12 cellular contexts compared by ENCODE assay signal in the genomic region with DNA sequence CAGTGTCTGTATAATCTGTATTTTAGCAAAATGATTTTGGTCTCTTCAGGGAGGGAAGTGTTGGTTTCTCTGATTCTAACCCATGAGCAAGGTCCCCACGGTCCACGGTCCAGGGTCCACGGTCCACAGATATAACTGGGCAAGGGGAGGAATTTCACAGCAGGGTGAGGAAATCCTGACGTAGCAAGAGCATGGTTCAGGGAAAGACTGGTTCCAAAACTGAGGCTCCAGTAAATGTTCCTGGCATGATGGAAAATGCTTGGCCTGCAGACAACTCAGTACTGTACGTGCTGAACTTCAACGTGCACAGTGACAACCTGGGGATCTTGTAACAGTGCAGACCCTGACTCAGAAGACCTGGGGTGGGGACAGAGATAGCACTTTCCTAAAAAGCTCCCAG.
DNase-seq lines count a peak whose midpoint lies in the region; ATAC-seq and TF ChIP-seq lines count a peak whose summit lies in the region.
"Had no signal": no experiment of that assay in that cellular context is flagged by ENCODE, and none has a peak within 500 bp of the region (broad histone marks: within the 10 kb centered on the region; RNA-seq: fewer than 3 reads in every experiment).

No MANE protein-coding gene starts in this region.

- H3K36me3 ChIP-seq in left ventricle myocardium inferior, result no peaks in the 10 kb centered on the region
- no peaks in the 10 kb centered on the region for H3K36me3 ChIP-seq in smooth muscle cell (ENCODE audit: low read depth)
- no peaks in the 10 kb centered on the region for H3K36me3 ChIP-seq in left lung
- H3K36me3 ChIP-seq: BLaER1 treated with 17β-estradiol and CSF1 and Interleukin-3, amounts not matched to agents 10 nM and 100 nM had no signal

- H3K4me3 ChIP-seq in left ventricle myocardium inferior, result no peak overlapping the region
- no peak overlapping the region for H3K4me3 ChIP-seq in smooth muscle cell
- no peak overlapping the region for H3K4me3 ChIP-seq in left lung
- H3K4me3 ChIP-seq: BLaER1 treated with 17β-estradiol and CSF1 and Interleukin-3, amounts not matched to agents 10 nM and 100 nM had no signal

- H3K4me1 ChIP-seq in left ventricle myocardium inferior (peaks cover 6% of the 10 kb centered on the region), smooth muscle cell (ENCODE audit: low read depth) (no peaks in the 10 kb centered on the region), left lung (no peaks in the 10 kb centered on the region)
- H3K4me1 ChIP-seq: BLaER1 treated with 17β-estradiol and CSF1 and Interleukin-3, amounts not matched to agents 10 nM and 100 nM; Caco-2 had no signal

- H3K9me3 ChIP-seq in left ventricle myocardium inferior (replicated peaks) (no peaks in the 10 kb centered on the region), smooth muscle cell (replicated peaks; ENCODE audit: low read depth) (no peaks in the 10 kb centered on the region), left lung (peaks cover 0 to 2% of the 10 kb centered on the region in 2 donors)
- H3K9me3 ChIP-seq: BLaER1 treated with 17β-estradiol and CSF1 and Interleukin-3, amounts not matched to agents 10 nM and 100 nM; Caco-2 had no signal

- WGBS in smooth muscle cell (ENCODE audit: low lambda C conversion rate), result 68% methylated on average over 6 of the region's 6 CpGs

- peak overlapping the region; percentile 33 for H3K27ac ChIP-seq in left ventricle myocardium inferior (replicated peaks)
- H3K27ac ChIP-seq in smooth muscle cell (ENCODE audit: low read depth), result no peak overlapping the region
- no peak overlapping the region for H3K27ac ChIP-seq in left lung
- H3K27ac ChIP-seq: BLaER1 treated with 17β-estradiol and CSF1 and Interleukin-3, amounts not matched to agents 10 nM and 100 nM had no signal

- peak overlapping the region; percentile 27 for H3K4me2 ChIP-seq in smooth muscle cell
- H3K4me2 ChIP-seq: BLaER1 treated with 17β-estradiol and CSF1 and Interleukin-3, amounts not matched to agents 10 nM and 100 nM had no signal

- H3K27ac Mint-ChIP-seq in nephron, result peak overlapping the region in 2 of 3 experiments; percentile 19 to 53
- H3K27ac Mint-ChIP-seq: B cell had no signal

- H3K27me3 Mint-ChIP-seq in nephron (ENCODE audit: low read depth), result peaks cover 8% of the 10 kb centered on the region
- H3K27me3 Mint-ChIP-seq: B cell had no signal

- no peak overlapping the region for H3K9ac ChIP-seq in smooth muscle cell (ENCODE audit: low read depth)
- H3K9ac ChIP-seq: BLaER1 treated with 17β-estradiol and CSF1 and Interleukin-3, amounts not matched to agents 10 nM and 100 nM had no signal

- peaks cover 33% of the 10 kb centered on the region for H3K4me1 Mint-ChIP-seq in nephron
- H3K4me1 Mint-ChIP-seq: B cell, H9 had no signal

- no peak overlapping the region for H2AFZ ChIP-seq in smooth muscle cell (ENCODE audit: low read depth)

- no peaks in the 10 kb centered on the region for H3K27me3 ChIP-seq in left ventricle myocardium inferior (ENCODE audit: low read depth)
- no peaks in the 10 kb centered on the region for H3K27me3 ChIP-seq in smooth muscle cell (ENCODE audit: low read depth)
- H3K27me3 ChIP-seq in left lung, result no peaks in the 10 kb centered on the region
- H3K27me3 ChIP-seq: BLaER1 treated with 17β-estradiol and CSF1 and Interleukin-3, amounts not matched to agents 10 nM and 100 nM had no signal

- H3K36me3 Mint-ChIP-seq in nephron (ENCODE audit: low read depth), result no peaks in the 10 kb centered on the region

- peaks cover 5% of the 10 kb centered on the region for H3K9me3 Mint-ChIP-seq in nephron
- H3K9me3 Mint-ChIP-seq: H9 had no signal

- peak; percentile 59 for DNase-seq in Right ventricle myocardium superior
- peak; percentile 19 for DNase-seq in left ventricle myocardium inferior
- no peak for DNase-seq in smooth muscle cell (lab: John Stamatoyannopoulos, UW; ENCODE audit: unreplicated experiment)
- no peak for DNase-seq in activated CD4-positive, alpha-beta T cell treated with anti-CD3 and anti-CD28 coated beads for 4 hours
- DNase-seq in left lung, result no peak
- DNase-seq in stimulated activated CD8-positive, alpha-beta memory T cell treated with anti-CD3 and anti-CD28 coated beads, Interleukin-4, amount 100 ng/mL, for 48 hours, result no peak
- DNase-seq in activated CD4-positive, alpha-beta T cell treated with anti-CD3 and anti-CD28 coated beads, Interleukin-2, amount 50 U/mL, for 4 hours, result no peak
- DNase-seq: Caco-2, H9 had no signal

- intact Hi-C loops in Right ventricle myocardium superior (cut with DNase I), result no loop called here
- intact Hi-C loops in left ventricle myocardium inferior (cut with micrococcal nuclease), result no loop called here
- intact Hi-C loops in left lung (cut with DNase I), result loop anchor here in 1 of 2 donors (10.0 kb wide), 1 partner anchor 735 kb away; no protein-coding TSS in a partner anchor

- TF ChIP-seq CTCF in left ventricle myocardium inferior (IDR thresholded peaks at IDR 0.05; ENCODE audit: borderline replicate concordance) (no peak), nephron (IDR thresholded peaks at IDR 0.05; ENCODE audit: unreplicated experiment in 3 of 3) (no peak), smooth muscle cell (IDR thresholded peaks at IDR 0.05; ENCODE audit: borderline replicate concordance, insufficient read depth, poor library complexity, severe bottlenecking) (no peak), left lung (IDR thresholded peaks at IDR 0.05) (no peak)

- H3K4me3 Mint-ChIP-seq in nephron, result no peak overlapping the region
- H3K4me3 Mint-ChIP-seq: B cell, H9 had no signal

- no peaks in the 10 kb centered on the region for H4K20me1 ChIP-seq in smooth muscle cell (ENCODE audit: low read depth)
- H4K20me1 ChIP-seq: BLaER1 treated with 17β-estradiol and CSF1 and Interleukin-3, amounts not matched to agents 10 nM and 100 nM had no signal

- peaks cover 5% of the 10 kb centered on the region for H3F3A ChIP-seq in smooth muscle cell (ENCODE audit: low read depth)

- no peaks in the 10 kb centered on the region for H3K79me2 ChIP-seq in smooth muscle cell (ENCODE audit: low read depth)

- ATAC-seq in Right ventricle myocardium superior (ENCODE audit: poor library complexity), result peak; percentile 69
- no peak for ATAC-seq in left lung

Comparison
In these comparisons a context has a peak if more than half of its experiments do, and no peak if none do; other contexts are left out.
1. DNase-seq: peak in Right ventricle myocardium superior (single experiment) and left ventricle myocardium inferior (single experiment); none in smooth muscle cell (single experiment), activated CD4-positive, alpha-beta T cell treated with anti-CD3 and anti-CD28 coated beads for 4 hours (0 of 2), left lung (0 of 2), stimulated activated CD8-positive, alpha-beta memory T cell treated with anti-CD3 and anti-CD28 coated beads, Interleukin-4, amount 100 ng/mL, for 48 hours (single experiment) and activated CD4-positive, alpha-beta T cell treated with anti-CD3 and anti-CD28 coated beads, Interleukin-2, amount 50 U/mL, for 4 hours (0 of 2).